Comparison of ENCODE assay signal across 11 cellular contexts in genomic region chr2:223860809-223861738, GRCh38. TPM values are rescaled to one million over a fixed set of nuclear protein-coding genes. Genes with fewer than 3 reads are reported as not detected.
DNase-seq lines count a peak whose midpoint lies in the region; ATAC-seq and TF ChIP-seq lines count a peak whose summit lies in the region.
"Had no signal": no experiment of that assay in that cellular context is flagged by ENCODE, and none has a peak within 500 bp of the region (broad histone marks: within the 10 kb centered on the region; RNA-seq: fewer than 3 reads in every experiment).

No MANE protein-coding gene starts in this region.

- peak in 3 of 6 experiments; percentile 46 to 49 (median 46) for TF ChIP-seq CTCF in Peyer's patch (IDR thresholded peaks at IDR 0.05)
- peak; percentile 41 for TF ChIP-seq CTCF in epithelial cell of proximal tubule (conservative IDR thresholded peaks at IDR 0.05; ENCODE audit: low read depth, low read length)
- no peak for TF ChIP-seq CTCF in nephron (IDR thresholded peaks at IDR 0.05; ENCODE audit: unreplicated experiment in 3 of 3)
- TF ChIP-seq CTCF in endothelial cell (IDR thresholded peaks at IDR 0.05; ENCODE audit: unreplicated experiment): no peak

- H3K27me3 Mint-ChIP-seq in nephron (ENCODE audit: low read depth) (no peaks in the 10 kb centered on the region), endothelial cell (ENCODE audit: unreplicated experiment) (peaks cover 3% of the 10 kb centered on the region)

- TF ChIP-seq POLR2A in Peyer's patch (IDR thresholded peaks at IDR 0.05): no peak

- no peaks in the 10 kb centered on the region for H3K27me3 ChIP-seq in Peyer's patch
- H3K27me3 ChIP-seq: tibial artery had no signal

- no peaks in the 10 kb centered on the region for H3K9me3 ChIP-seq in Peyer's patch
- H3K9me3 ChIP-seq: tibial artery had no signal

- no peaks in the 10 kb centered on the region for H3K36me3 ChIP-seq in Peyer's patch
- H3K36me3 ChIP-seq: tibial artery had no signal

- H3K4me3 ChIP-seq in Peyer's patch (no peak overlapping the region), epithelial cell of proximal tubule (ENCODE audit: low read depth, low read length) (no peak overlapping the region)
- H3K4me3 ChIP-seq: tibial artery had no signal

- H3K36me3 Mint-ChIP-seq in nephron (ENCODE audit: low read depth) (peaks cover 4% of the 10 kb centered on the region), endothelial cell (ENCODE audit: low read depth, unreplicated experiment) (no peaks in the 10 kb centered on the region)

- H3K4me1 Mint-ChIP-seq in nephron: no peaks in the 10 kb centered on the region
- peaks cover 8% of the 10 kb centered on the region for H3K4me1 Mint-ChIP-seq in endothelial cell (ENCODE audit: unreplicated experiment)

- H3K9me3 Mint-ChIP-seq in nephron (no peaks in the 10 kb centered on the region), endothelial cell (ENCODE audit: unreplicated experiment) (no peaks in the 10 kb centered on the region)

- DNase-seq in Daoy (ENCODE audit: low read depth) (peak; percentile 76), Peyer's patch (peak in 2 of 3 donors; percentile 61 to 72), epithelial cell of proximal tubule (ENCODE audit: low read depth) (peak; percentile 86), NCI-H345 (lab: John Stamatoyannopoulos, UW) (no peak), endothelial cell (ENCODE audit: low spot score) (no peak)
- DNase-seq: DND-41, SHP77 treated with DMSO at 0.1 percent for 48 hours, tibial artery had no signal

- ATAC-seq in GM21529 (IDR thresholded peaks at IDR 0.05; ENCODE audit: unreplicated experiment) (no peak), HG03457 (IDR thresholded peaks at IDR 0.05; ENCODE audit: unreplicated experiment) (no peak)

- H3K4me3 Mint-ChIP-seq in nephron: no peak overlapping the region
- H3K4me3 Mint-ChIP-seq in endothelial cell (ENCODE audit: unreplicated experiment): no peak overlapping the region

- peak overlapping the region in 2 of 4 donors; percentile 68 to 77 for H3K27ac ChIP-seq in Peyer's patch
- H3K27ac ChIP-seq: tibial artery had no signal

- peaks cover 0 to 17% (median 0%) of the 10 kb centered on the region in 4 donors for H3K4me1 ChIP-seq in Peyer's patch
- H3K4me1 ChIP-seq: tibial artery had no signal

- H3K27ac Mint-ChIP-seq in nephron (peak overlapping the region in 2 of 3 experiments; percentile 25 to 38), endothelial cell (ENCODE audit: unreplicated experiment) (no peak overlapping the region)

RNA-seq across cellular contexts. Expression of gene AP1S3, which starts 23.7 kb away (rescaled TPM):
- total RNA-seq in Daoy (2014; rRNA removed; shearing (Covaris generic)): 15.0 and 20.0 TPM in 2 replicates
- 10 to 100 TPM in 2 of 4 donors, 1 to 10 TPM in 2; 6.3 to 17.0 (median 9.6) TPM for total RNA-seq in Peyer's patch
- 28.4 and 28.8 TPM in 2 replicates for total RNA-seq in epithelial cell of proximal tubule
- total RNA-seq in endothelial cell (ENCODE audit: unreplicated experiment): 0.80 TPM

Comparison
In these comparisons a context has a peak if more than half of its experiments do, and no peak if none do; other contexts are left out.
1. DNase-seq: peak in Daoy (single experiment), Peyer's patch (2 of 3) and epithelial cell of proximal tubule (single experiment); none in NCI-H345 (single experiment) and endothelial cell (single experiment).